Comparison of ENCODE assay signal across 11 cellular contexts in genomic region chr10:21075880-21076279, GRCh38.
"Had no signal": no experiment of that assay in that cellular context is flagged by ENCODE, and none has a peak within 500 bp of the region (broad histone marks: within the 10 kb centered on the region; RNA-seq: fewer than 3 reads in every experiment).

No MANE protein-coding gene starts in this region.

- FAIRE-seq: H1, H54 had no signal

- H3K4me2 ChIP-seq: GM23338 had no signal

- DNase-seq: GM23248, GOT3, H7, H9, HCEC 1CT, HFFc6 had no signal

- H3K4me3 ChIP-seq: GM23248, GM23338, HAP-1 had no signal

- H3K9me3 ChIP-seq: HAP-1 had no signal

- H3K36me3 ChIP-seq: HAP-1 had no signal

- ATAC-seq: GM23338, HCT116 had no signal

- H3K9ac ChIP-seq: GM23248 had no signal

- H3K27ac ChIP-seq: GM23248 had no signal

- H3K4me1 ChIP-seq: HAP-1 had no signal

- H2AFZ ChIP-seq: GM23248, GM23338 had no signal
